In the genomic region with DNA sequence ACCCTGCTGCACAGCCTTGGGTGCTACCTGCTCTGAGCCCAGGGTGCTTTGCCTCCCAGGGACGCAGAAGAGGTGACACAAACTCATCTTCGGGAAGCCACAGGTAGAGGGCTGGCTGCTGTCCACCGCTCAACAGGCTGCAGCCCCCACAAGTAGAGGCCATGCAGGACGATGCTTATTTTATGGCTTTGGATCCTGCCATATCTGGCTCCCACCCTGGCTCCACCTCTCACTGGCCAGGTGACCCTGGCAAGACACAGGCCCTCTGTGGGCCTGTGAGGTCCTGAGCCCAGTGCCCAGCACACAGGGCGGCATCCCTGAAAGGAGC, we compare ENCODE assay signal across 15 cellular contexts. TPM values are rescaled to one million over a fixed set of nuclear protein-coding genes. Genes with fewer than 3 reads are reported as not detected.
DNase-seq lines count a peak whose midpoint lies in the region; ATAC-seq and TF ChIP-seq lines count a peak whose summit lies in the region.
"Had no signal": no experiment of that assay in that cellular context is flagged by ENCODE, and none has a peak within 500 bp of the region (broad histone marks: within the 10 kb centered on the region; RNA-seq: fewer than 3 reads in every experiment).

No MANE protein-coding gene starts in this region.

- H3K9ac ChIP-seq in GM23248: peak overlapping the region; percentile 95
- H3K9ac ChIP-seq in mesenchymal stem cell (ENCODE audit: low read length): peak overlapping the region; percentile 97

- H4K91ac ChIP-seq in mesenchymal stem cell (ENCODE audit: low read length): no peak overlapping the region

- TF ChIP-seq CTCF in mucosa of descending colon (IDR thresholded peaks at IDR 0.05): no peak
- TF ChIP-seq CTCF in natural killer cell (IDR thresholded peaks at IDR 0.05): no peak

- no peak overlapping the region for H2AK5ac ChIP-seq in mesenchymal stem cell (ENCODE audit: low read length, severe bottlenecking)

- no peak overlapping the region for H3K4ac ChIP-seq in mesenchymal stem cell (ENCODE audit: low read depth in 1 of 2, low read length in 2 of 2)

- peaks cover 17% of the 10 kb centered on the region; the same call in 1 of the 2 replicates for H4K20me1 ChIP-seq in GM23248 (ENCODE audit: insufficient read depth)

- H3K27ac ChIP-seq in GM23248 (peak overlapping the region; percentile 71), mesenchymal stem cell (ENCODE audit: low read length, poor library complexity, severe bottlenecking) (no peak overlapping the region), substantia nigra (ENCODE audit: low read depth, low read length, poor library complexity, severe bottlenecking) (peak overlapping the region; percentile 81)

- peaks cover 54 to 58% of the 10 kb centered on the region in 2 donors for H3K27me3 Mint-ChIP-seq in natural killer cell (ENCODE audit: low read depth in 2 of 2)

- H3K27me3 ChIP-seq in GM23248 (replicated peaks; ENCODE audit: insufficient read depth) (no peaks in the 10 kb centered on the region), mesenchymal stem cell (ENCODE audit: control insufficient read depth in 1 of 2, insufficient read depth in 1 of 2, low read length in 2 of 2) (no peaks in the 10 kb centered on the region)

- H3K79me1 ChIP-seq in mesenchymal stem cell (replicated peaks; ENCODE audit: low read length, poor library complexity, severe bottlenecking): peaks cover 10% of the 10 kb centered on the region

- peak overlapping the region; percentile 87 for H3K4me2 ChIP-seq in GM23248 (ENCODE audit: unreplicated experiment)
- no peak overlapping the region for H3K4me2 ChIP-seq in mesenchymal stem cell (ENCODE audit: low read length, poor library complexity, severe bottlenecking)

- no peaks in the 10 kb centered on the region for H3K9me3 ChIP-seq in GM23248 (ENCODE audit: low read depth)
- H3K9me3 ChIP-seq in mesenchymal stem cell (ENCODE audit: control insufficient read depth, low read length): no peaks in the 10 kb centered on the region
- H3K9me3 ChIP-seq in mucosa of descending colon: no peaks in the 10 kb centered on the region
- H3K9me3 ChIP-seq: HAP-1 had no signal

- H3K4me3 ChIP-seq in GM23248 (peak overlapping the region; percentile 76; the same call in 1 of the 2 replicates), mesenchymal stem cell (ENCODE audit: insufficient read depth in 1 of 2, low read depth in 1 of 2, low read length in 2 of 2) (peak overlapping the region in 1 of 2 experiments; percentile 4), mucosa of descending colon (no peak overlapping the region)
- H3K4me3 ChIP-seq: HAP-1 had no signal

- in situ Hi-C loops in GM23248 (cut with MboI): no loop called here

- no peak overlapping the region for H4K8ac ChIP-seq in mesenchymal stem cell (ENCODE audit: low read length)

- no peak overlapping the region for H3K4me3 Mint-ChIP-seq in natural killer cell

- H3K14ac ChIP-seq in mesenchymal stem cell (ENCODE audit: low read length in 2 of 2): peak overlapping the region in 1 of 2 experiments; percentile 69

- H3K4me1 Mint-ChIP-seq in natural killer cell: peaks cover 0 to 13% of the 10 kb centered on the region in 2 donors

- H3K36me3 Mint-ChIP-seq in natural killer cell: no peaks in the 10 kb centered on the region
- H3K36me3 Mint-ChIP-seq: CD4-positive, CD25-positive, alpha-beta regulatory T cell had no signal

- no peaks in the 10 kb centered on the region for H3K9me3 Mint-ChIP-seq in natural killer cell

- intact Hi-C loops in mucosa of descending colon (cut with DNase I, micrococcal nuclease) (no loop called here), natural killer cell (cut with micrococcal nuclease) (no loop called here)

- H3K18ac ChIP-seq in mesenchymal stem cell (ENCODE audit: low read depth in 1 of 2, low read length in 2 of 2): no peak overlapping the region

- H2BK15ac ChIP-seq in mesenchymal stem cell (ENCODE audit: low read depth, poor library complexity, severe bottlenecking): no peak overlapping the region

- H3K27ac Mint-ChIP-seq in natural killer cell: no peak overlapping the region

- 83 to 85% methylated on average over 5 of the region's 5 CpGs for WGBS in GM23248 (ENCODE audit: low coverage in 1 of 2, low lambda C conversion rate in 2 of 2, missing lambda C conversion rate in 2 of 2), 2 experiments
- WGBS in mesenchymal stem cell: 90% methylated on average over 5 of the region's 5 CpGs

- ATAC-seq in HG02938 (IDR thresholded peaks at IDR 0.05; ENCODE audit: unreplicated experiment) (no peak), mucosa of descending colon (no peak), natural killer cell (no peak)

- H2BK120ac ChIP-seq in mesenchymal stem cell (ENCODE audit: low read depth, low read length): no peak overlapping the region

- H3K4me1 ChIP-seq in GM23248 (ENCODE audit: insufficient read depth) (peaks cover 25% of the 10 kb centered on the region), mesenchymal stem cell (ENCODE audit: control insufficient read depth, insufficient read depth, low read depth, low read length) (peaks cover 66% of the 10 kb centered on the region), mucosa of descending colon (ENCODE audit: low read depth) (peaks cover 50% of the 10 kb centered on the region)

- H3K9me2 ChIP-seq in GM23248 (ENCODE audit: insufficient read depth): no peaks in the 10 kb centered on the region

- H3K36me3 ChIP-seq in GM23248 (ENCODE audit: low read depth) (no peaks in the 10 kb centered on the region), mesenchymal stem cell (ENCODE audit: control insufficient read depth in 1 of 2, insufficient read depth in 2 of 2, low read depth in 1 of 2, low read length in 2 of 2) (peaks cover 3 to 37% of the 10 kb centered on the region in 2 experiments), mucosa of descending colon (ENCODE audit: low read depth) (no peaks in the 10 kb centered on the region)

- no peak for DNase-seq in GM23248
- peak; percentile 12 for DNase-seq in cerebellum (ENCODE audit: low spot score)
- no peak for DNase-seq in mesenchymal stem cell
- DNase-seq in substantia nigra (lab: John Stamatoyannopoulos, UW): no peak
- no peak for DNase-seq in GF-D8 (lab: John Stamatoyannopoulos, UW)
- DNase-seq in mucosa of descending colon: no peak
- no peak for DNase-seq in natural killer cell
- DNase-seq: activated naive CD4-positive, alpha-beta T cell treated with anti-CD3 and anti-CD28 coated beads, Interleukin-2, amount 50 U/mL, for 16 hours; CD4-positive, CD25-positive, alpha-beta regulatory T cell; NCI-H1105 had no signal

- H2AFZ ChIP-seq in GM23248 (no peak overlapping the region), mesenchymal stem cell (ENCODE audit: low read depth, low read length) (no peak overlapping the region)

- peaks cover 78% of the 10 kb centered on the region for H3K79me2 ChIP-seq in GM23248 (ENCODE audit: insufficient read depth)

- H3F3A ChIP-seq in GM23248 (ENCODE audit: insufficient read depth): peaks cover 20% of the 10 kb centered on the region; the same call in 1 of the 2 replicates

- no peak overlapping the region for H3K23ac ChIP-seq in mesenchymal stem cell (ENCODE audit: low read length in 2 of 2)

- H2BK5ac ChIP-seq in mesenchymal stem cell (ENCODE audit: low read depth, low read length, poor library complexity, severe bottlenecking): no peak overlapping the region

- no peak overlapping the region for H2BK12ac ChIP-seq in mesenchymal stem cell (ENCODE audit: low read length in 2 of 2)

RNA-seq across cellular contexts. Expression of a gene that starts 11.3 kb away (rescaled TPM):
- 84.0 and 87.0 TPM in 2 replicates for total RNA-seq in GM23248 (2014; rRNA removed; shearing (Covaris generic))
- 52.9 and 56.1 TPM in 2 replicates for polyA plus RNA-seq in GM23248 (2016; fragmentation: Nextera tagmentation; extraction: Ambion mirVana)
- 24.5 TPM for total RNA-seq in cerebellum
- 169 TPM for polyA plus RNA-seq in mesenchymal stem cell (2013, experiment 1 of 2)
- 176 TPM for polyA plus RNA-seq in mesenchymal stem cell (2013, experiment 2 of 2)
- total RNA-seq in mucosa of descending colon: 100 to 1,000 TPM; 100 to 134 (median 116) TPM
- not detected for total RNA-seq in natural killer cell

RNA-seq across cellular contexts. Expression of a gene that starts 44.0 kb away (rescaled TPM):
- not detected in 2 replicates for total RNA-seq in GM23248 (2014; rRNA removed; shearing (Covaris generic))
- polyA plus RNA-seq in GM23248 (2016; fragmentation: Nextera tagmentation; extraction: Ambion mirVana): not detected in 2 replicates
- not detected for total RNA-seq in cerebellum
- not detected for polyA plus RNA-seq in mesenchymal stem cell (2013, experiment 1 of 2)
- not detected for polyA plus RNA-seq in mesenchymal stem cell (2013, experiment 2 of 2)
- under 1 TPM in 2 of 3 donors, not detected in 1; 0.67 to 0.76 TPM for total RNA-seq in mucosa of descending colon
- total RNA-seq in natural killer cell: not detected
- total RNA-seq: CD4-positive, CD25-positive, alpha-beta regulatory T cell; fibroblast of villous mesenchyme; HT1080; RPMI7951 had no signal
- polyA plus RNA-seq: CD4-positive, CD25-positive, alpha-beta regulatory T cell had no signal

RNA-seq across cellular contexts. Expression of a gene that starts 55.8 kb away (rescaled TPM):
- not detected in 2 replicates for total RNA-seq in GM23248 (2014; rRNA removed; shearing (Covaris generic))
- not detected in 2 replicates for polyA plus RNA-seq in GM23248 (2016; fragmentation: Nextera tagmentation; extraction: Ambion mirVana)
- not detected for total RNA-seq in cerebellum
- not detected for polyA plus RNA-seq in mesenchymal stem cell (2013, experiment 1 of 2)
- not detected for polyA plus RNA-seq in mesenchymal stem cell (2013, experiment 2 of 2)
- total RNA-seq in mucosa of descending colon: not detected
- not detected for total RNA-seq in natural killer cell
- total RNA-seq: CD4-positive, CD25-positive, alpha-beta regulatory T cell; fibroblast of villous mesenchyme; HT1080; RPMI7951 had no signal
- polyA plus RNA-seq: CD4-positive, CD25-positive, alpha-beta regulatory T cell had no signal

Comparison
In these comparisons a context has a peak if more than half of its experiments do, and no peak if none do; other contexts are left out.
1. RNA of a gene that starts 11.3 kb away (total RNA-seq): 100 to 134 TPM in mucosa of descending colon, 84.0 to 87.0 TPM in GM23248 and 24.5 TPM in cerebellum (single experiment); not detected in natural killer cell; every median in the first group is over 10 times any median in the second.